In the genomic region with DNA sequence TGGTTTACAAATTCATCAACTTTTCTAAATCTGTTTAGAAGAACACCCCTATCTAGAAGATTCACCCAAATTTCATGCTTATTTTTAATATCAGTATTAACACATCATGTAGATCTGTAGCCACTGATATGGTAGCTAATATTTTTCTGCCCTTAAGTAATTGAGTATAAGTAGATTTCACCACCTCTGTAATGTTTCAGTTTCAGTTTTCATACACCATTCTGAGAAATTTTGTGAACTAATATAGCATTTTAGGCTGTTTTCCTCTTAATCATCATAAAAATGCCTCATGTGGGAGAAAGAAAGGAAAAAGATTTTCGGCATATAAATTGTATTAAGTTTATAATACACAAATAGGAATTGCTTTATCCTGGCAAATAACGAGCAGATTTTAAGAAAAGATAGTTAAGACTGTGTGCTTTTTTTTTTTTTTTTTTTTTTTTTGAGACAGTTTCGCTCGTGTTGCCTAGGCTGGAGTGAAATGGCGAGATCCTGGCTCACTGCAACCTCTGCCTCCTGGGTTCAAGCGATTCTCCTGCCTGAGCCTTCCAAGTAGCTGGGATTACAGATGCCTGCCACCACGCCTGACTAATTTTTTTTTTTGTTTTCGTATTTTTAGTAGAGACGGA, we compare ENCODE assay signal across 10 cellular contexts. TPM values are rescaled to one million over a fixed set of nuclear protein-coding genes. Genes with fewer than 3 reads are reported as not detected.
A peak's percentile ranks its signal among the peaks of the same experiment; 100 is the strongest.
DNase-seq lines count a peak whose midpoint lies in the region; ATAC-seq and TF ChIP-seq lines count a peak whose summit lies in the region.
"Had no signal": no experiment of that assay in that cellular context is flagged by ENCODE, and none has a peak within 500 bp of the region (broad histone marks: within the 10 kb centered on the region; RNA-seq: fewer than 3 reads in every experiment).

No MANE protein-coding gene starts in this region.

- DNase-seq in activated T-cell treated with anti-CD3 and anti-CD28 coated beads, Interleukin-2, amount 50 U/mL, for 4 hours, result no peak
- DNase-seq in activated T-cell treated with anti-CD3 and anti-CD28 coated beads, Interleukin-2, amount 50 U/mL, for 48 hours, result no peak
- DNase-seq in SJCRH30, result no peak
- no peak for DNase-seq in LoVo (ENCODE audit: low spot score)
- no peak for DNase-seq in tibial artery
- DNase-seq: activated naive CD4-positive, alpha-beta T cell treated with anti-CD3 and anti-CD28 coated beads for 36 hours; left colon had no signal

- H3K27ac Mint-ChIP-seq in stimulated activated naive CD8-positive, alpha-beta T cell treated with anti-CD3 and anti-CD28 coated beads, Interleukin-15, Interleukin-2, amounts not matched to agents 100 ng/mL and 50 ng/mL, for 24 hours, result peak overlapping the region; percentile 13
- H3K27ac Mint-ChIP-seq: activated naive CD4-positive, alpha-beta T cell treated with anti-CD3 and anti-CD28 coated beads for 36 hours had no signal

- peak overlapping the region; percentile 46 for H3K4me3 Mint-ChIP-seq in activated T-cell treated with anti-CD3 and anti-CD28 coated beads, Interleukin-2, amount 50 U/mL, for 4 hours
- peak overlapping the region; percentile 40 for H3K4me3 Mint-ChIP-seq in stimulated activated naive CD8-positive, alpha-beta T cell treated with anti-CD3 and anti-CD28 coated beads, Interleukin-15, Interleukin-2, amounts not matched to agents 100 ng/mL and 50 ng/mL, for 24 hours
- H3K4me3 Mint-ChIP-seq: activated naive CD4-positive, alpha-beta T cell treated with anti-CD3 and anti-CD28 coated beads for 36 hours had no signal

- no peak for TF ChIP-seq CTCF in tibial artery (IDR thresholded peaks at IDR 0.05)

- H3K4me1 ChIP-seq in SJCRH30 (peaks cover 31% of the 10 kb centered on the region), tibial artery (peaks cover 0 to 7% (median 0%) of the 10 kb centered on the region in 4 donors)

- H3K36me3 ChIP-seq in SJCRH30 (no peaks in the 10 kb centered on the region), tibial artery (no peaks in the 10 kb centered on the region)

- H3K4me3 ChIP-seq in SJCRH30 (no peak overlapping the region), tibial artery (no peak overlapping the region)

- no peaks in the 10 kb centered on the region for H3K36me3 Mint-ChIP-seq in activated T-cell treated with anti-CD3 and anti-CD28 coated beads, Interleukin-2, amount 50 U/mL, for 4 hours (ENCODE audit: insufficient read depth)
- H3K36me3 Mint-ChIP-seq in stimulated activated naive CD8-positive, alpha-beta T cell treated with anti-CD3 and anti-CD28 coated beads, Interleukin-15, Interleukin-2, amounts not matched to agents 100 ng/mL and 50 ng/mL, for 24 hours (ENCODE audit: low read depth), result no peaks in the 10 kb centered on the region

- no peaks in the 10 kb centered on the region for H3K27me3 Mint-ChIP-seq in activated T-cell treated with anti-CD3 and anti-CD28 coated beads, Interleukin-2, amount 50 U/mL, for 4 hours (ENCODE audit: low read depth)
- H3K27me3 Mint-ChIP-seq in stimulated activated naive CD8-positive, alpha-beta T cell treated with anti-CD3 and anti-CD28 coated beads, Interleukin-15, Interleukin-2, amounts not matched to agents 100 ng/mL and 50 ng/mL, for 24 hours, result no peaks in the 10 kb centered on the region

- H3K27ac ChIP-seq in SJCRH30, result peak overlapping the region; percentile 77; the same call in 1 of the 2 replicates
- H3K27ac ChIP-seq in tibial artery, result no peak overlapping the region

- H3K9me3 Mint-ChIP-seq in activated T-cell treated with anti-CD3 and anti-CD28 coated beads, Interleukin-2, amount 50 U/mL, for 4 hours, result no peaks in the 10 kb centered on the region
- H3K9me3 Mint-ChIP-seq in stimulated activated naive CD8-positive, alpha-beta T cell treated with anti-CD3 and anti-CD28 coated beads, Interleukin-15, Interleukin-2, amounts not matched to agents 100 ng/mL and 50 ng/mL, for 24 hours, result no peaks in the 10 kb centered on the region
- H3K9me3 Mint-ChIP-seq: activated naive CD4-positive, alpha-beta T cell treated with anti-CD3 and anti-CD28 coated beads for 36 hours had no signal

- H3K27me3 ChIP-seq in SJCRH30 (no peaks in the 10 kb centered on the region), tibial artery (peaks cover 0 to 6% of the 10 kb centered on the region in 2 donors)

- H3K9me3 ChIP-seq in SJCRH30 (replicated peaks) (no peaks in the 10 kb centered on the region), tibial artery (no peaks in the 10 kb centered on the region)

- intact Hi-C loops in tibial artery (cut with DNase I; ENCODE audit: low total_unique reads), result no loop called here

- H3K4me1 Mint-ChIP-seq in activated T-cell treated with anti-CD3 and anti-CD28 coated beads, Interleukin-2, amount 50 U/mL, for 4 hours (ENCODE audit: low read depth), result peaks cover 19% of the 10 kb centered on the region
- H3K4me1 Mint-ChIP-seq in stimulated activated naive CD8-positive, alpha-beta T cell treated with anti-CD3 and anti-CD28 coated beads, Interleukin-15, Interleukin-2, amounts not matched to agents 100 ng/mL and 50 ng/mL, for 24 hours (ENCODE audit: low read depth), result peaks cover 33% of the 10 kb centered on the region

- ATAC-seq in activated T-cell treated with anti-CD3 and anti-CD28 coated beads, Interleukin-2, amount 50 U/mL, for 4 hours, result peak in 1 of 2 donors; percentile 70
- ATAC-seq in HG02678 (IDR thresholded peaks at IDR 0.05; ENCODE audit: unreplicated experiment) (peak; percentile 82), GM21381 (IDR thresholded peaks at IDR 0.05; ENCODE audit: unreplicated experiment) (no peak)
- ATAC-seq: left colon had no signal

RNA-seq across cellular contexts. Expression of gene RBPJ, which starts 21.4 kb away (rescaled TPM):
- 100 to 1,000 TPM; 164 to 194 (median 182) TPM for total RNA-seq in activated T-cell treated with anti-CD3 and anti-CD28 coated beads, Interleukin-2, amount 50 U/mL, for 4 hours
- 90.0 and 115 TPM in 2 replicates for total RNA-seq in SJCRH30 (2014; rRNA removed; shearing (Covaris generic))
